ENCODE assay signal across 17 cellular contexts in genomic region chr5:10374032-10374431, GRCh38. TPM values are rescaled to one million over a fixed set of nuclear protein-coding genes. Genes with fewer than 3 reads are reported as not detected.
DNase-seq lines count a peak whose midpoint lies in the region; ATAC-seq and TF ChIP-seq lines count a peak whose summit lies in the region.
"Had no signal": no experiment of that assay in that cellular context is flagged by ENCODE, and none has a peak within 500 bp of the region (broad histone marks: within the 10 kb centered on the region; RNA-seq: fewer than 3 reads in every experiment).

No MANE protein-coding gene starts in this region.

- peak overlapping the region; percentile 36 for H3K27ac Mint-ChIP-seq in activated CD4-positive, alpha-beta T cell treated with anti-CD3 and anti-CD28 coated beads, Interleukin-2, amount 10 ng/mL, durations not matched to agents 7 days and 5 days
- peak overlapping the region; percentile 76 for H3K27ac Mint-ChIP-seq in WTC11
- peak overlapping the region in 4 of 6 donors; percentile 11 to 74 (median 72) for H3K27ac Mint-ChIP-seq in immature natural killer cell
- peak overlapping the region; percentile 14 for H3K27ac Mint-ChIP-seq in stimulated activated memory B cell treated with anti-CD40 and anti-IgM and Interleukin-4, amounts not matched to agents 10 μg/mL and 1 μg/mL and 100 μg/mL, for 72 hours

- TF ChIP-seq EP300 in suprapubic skin (IDR thresholded peaks at IDR 0.05) = no peak

- CTCF ChIA-PET in activated CD4-positive, alpha-beta T cell treated with anti-CD3 and anti-CD28 coated beads, Interleukin-2, amount 10 ng/mL, durations not matched to agents 7 days and 5 days (lab: Charles Lee) = no interaction called here
- CTCF ChIA-PET in WTC11 (lab: Charles Lee) = interaction anchor here (1.3 to 1.6 kb wide), 3 partner anchors 10 to 90 kb away, joined by 4 to 6 read pairs (median 4); no protein-coding TSS in a partner anchor

- H3K27ac ChIP-seq in suprapubic skin = no peak overlapping the region
- H3K27ac ChIP-seq: HL-60, SK-N-MC had no signal

- ATAC-seq in WTC11 = no peak
- ATAC-seq in stimulated activated memory B cell treated with anti-CD40 and anti-IgM and Interleukin-4, amounts not matched to agents 10 μg/mL and 1 μg/mL and 100 μg/mL, for 72 hours = no peak
- no peak for ATAC-seq in GM18517 (IDR thresholded peaks at IDR 0.05; ENCODE audit: unreplicated experiment)
- ATAC-seq: activated CD8-positive, alpha-beta memory T cell treated with anti-CD3 and anti-CD28 coated beads, Interleukin-2, amount 10 ng/mL, durations not matched to agents 7 days and 5 days had no signal

- peaks cover 10% of the 10 kb centered on the region for H3K36me3 ChIP-seq in suprapubic skin

- POLR2A ChIA-PET in activated CD4-positive, alpha-beta T cell treated with anti-CD3 and anti-CD28 coated beads, Interleukin-2, amount 10 ng/mL, durations not matched to agents 7 days and 5 days (lab: Charles Lee) = no interaction called here
- POLR2A ChIA-PET in WTC11 (lab: Charles Lee) = no interaction called here

- H3K4me1 Mint-ChIP-seq in activated CD4-positive, alpha-beta T cell treated with anti-CD3 and anti-CD28 coated beads, Interleukin-2, amount 10 ng/mL, durations not matched to agents 7 days and 5 days = peaks cover 50% of the 10 kb centered on the region
- H3K4me1 Mint-ChIP-seq in WTC11 = peaks cover 51% of the 10 kb centered on the region
- H3K4me1 Mint-ChIP-seq in immature natural killer cell = peaks cover 82 to 94% of the 10 kb centered on the region in 2 donors
- H3K4me1 Mint-ChIP-seq in stimulated activated memory B cell treated with anti-CD40 and anti-IgM and Interleukin-4, amounts not matched to agents 10 μg/mL and 1 μg/mL and 100 μg/mL, for 72 hours = peaks cover 61% of the 10 kb centered on the region

- no peaks in the 10 kb centered on the region for H3K27me3 Mint-ChIP-seq in activated CD4-positive, alpha-beta T cell treated with anti-CD3 and anti-CD28 coated beads, Interleukin-2, amount 10 ng/mL, durations not matched to agents 7 days and 5 days
- H3K27me3 Mint-ChIP-seq in WTC11 (ENCODE audit: low read depth) (no peaks in the 10 kb centered on the region), immature natural killer cell (ENCODE audit: low read depth in 3 of 3) (peaks cover 2 to 12% (median 3%) of the 10 kb centered on the region in 3 donors)
- no peaks in the 10 kb centered on the region for H3K27me3 Mint-ChIP-seq in stimulated activated memory B cell treated with anti-CD40 and anti-IgM and Interleukin-4, amounts not matched to agents 10 μg/mL and 1 μg/mL and 100 μg/mL, for 72 hours
- H3K27me3 Mint-ChIP-seq: activated CD8-positive, alpha-beta memory T cell treated with anti-CD3 and anti-CD28 coated beads, Interleukin-2, amount 10 ng/mL, durations not matched to agents 7 days and 5 days; memory B cell had no signal

- no peaks in the 10 kb centered on the region for H3K27me3 ChIP-seq in suprapubic skin

- no peak for TF ChIP-seq CTCF in WTC11 (IDR thresholded peaks at IDR 0.05)
- TF ChIP-seq CTCF in suprapubic skin (IDR thresholded peaks at IDR 0.05) = no peak

- no peaks in the 10 kb centered on the region for H3K9me3 Mint-ChIP-seq in activated CD4-positive, alpha-beta T cell treated with anti-CD3 and anti-CD28 coated beads, Interleukin-2, amount 10 ng/mL, durations not matched to agents 7 days and 5 days
- H3K9me3 Mint-ChIP-seq in WTC11 = 0 out of 2 replicates have a peak, but pooled peaks cover 3% of the 10 kb centered on the region
- H3K9me3 Mint-ChIP-seq in immature natural killer cell = no peaks in the 10 kb centered on the region
- peaks cover 3% of the 10 kb centered on the region for H3K9me3 Mint-ChIP-seq in stimulated activated memory B cell treated with anti-CD40 and anti-IgM and Interleukin-4, amounts not matched to agents 10 μg/mL and 1 μg/mL and 100 μg/mL, for 72 hours
- H3K9me3 Mint-ChIP-seq: memory B cell had no signal

- H3K4me3 Mint-ChIP-seq in activated CD4-positive, alpha-beta T cell treated with anti-CD3 and anti-CD28 coated beads, Interleukin-2, amount 10 ng/mL, durations not matched to agents 7 days and 5 days = no peak overlapping the region
- no peak overlapping the region for H3K4me3 Mint-ChIP-seq in WTC11
- peak overlapping the region in 3 of 5 donors; percentile 1 to 33 (median 18) for H3K4me3 Mint-ChIP-seq in immature natural killer cell
- H3K4me3 Mint-ChIP-seq in stimulated activated memory B cell treated with anti-CD40 and anti-IgM and Interleukin-4, amounts not matched to agents 10 μg/mL and 1 μg/mL and 100 μg/mL, for 72 hours = no peak overlapping the region
- H3K4me3 Mint-ChIP-seq: activated CD8-positive, alpha-beta memory T cell treated with anti-CD3 and anti-CD28 coated beads, Interleukin-2, amount 10 ng/mL, durations not matched to agents 7 days and 5 days; memory B cell had no signal

- WGBS in suprapubic skin = 58% methylated on average over 6 of the region's 6 CpGs

- no peak for TF ChIP-seq POLR2A in suprapubic skin (IDR thresholded peaks at IDR 0.05)

- no peaks in the 10 kb centered on the region for H3K9me3 ChIP-seq in suprapubic skin

- H3K4me1 ChIP-seq in suprapubic skin = peaks cover 35% of the 10 kb centered on the region

- H3K36me3 Mint-ChIP-seq in activated CD4-positive, alpha-beta T cell treated with anti-CD3 and anti-CD28 coated beads, Interleukin-2, amount 10 ng/mL, durations not matched to agents 7 days and 5 days (ENCODE audit: low read depth) = peaks cover 36% of the 10 kb centered on the region
- H3K36me3 Mint-ChIP-seq in WTC11 (peaks cover 7% of the 10 kb centered on the region), immature natural killer cell (peaks cover 4 to 10% (median 8%) of the 10 kb centered on the region in 3 donors)
- peaks cover 36% of the 10 kb centered on the region for H3K36me3 Mint-ChIP-seq in stimulated activated memory B cell treated with anti-CD40 and anti-IgM and Interleukin-4, amounts not matched to agents 10 μg/mL and 1 μg/mL and 100 μg/mL, for 72 hours

- no peak for DNase-seq in activated CD4-positive, alpha-beta T cell treated with anti-CD3 and anti-CD28 coated beads, Interleukin-2, amount 10 ng/mL, durations not matched to agents 7 days and 5 days
- DNase-seq in activated CD4-positive, alpha-beta T cell treated with anti-CD3 and anti-CD28 coated beads for 4 hours = no peak
- DNase-seq in WTC11 (ENCODE audit: low spot score) (no peak), immature natural killer cell (no peak), suprapubic skin (ENCODE audit: low spot score in 2 of 2) (no peak), HK-2 (ENCODE audit: unreplicated experiment) (no peak)
- DNase-seq: activated CD8-positive, alpha-beta memory T cell treated with anti-CD3 and anti-CD28 coated beads, Interleukin-2, amount 10 ng/mL, durations not matched to agents 7 days and 5 days; activated naive CD4-positive, alpha-beta T cell; foreskin melanocyte; GF-D8; KG1; NCI-H524 had no signal

- H3K4me3 ChIP-seq in suprapubic skin = no peak overlapping the region
- H3K4me3 ChIP-seq: SK-N-MC had no signal

TF ChIP-seq in WTC11, 78 proteins besides CTCF, POLR2A, EP300 and RAD21 (continues in another document):
- no peak for TF ChIP-seq ATF3 (CRISPR knock-in tag; conservative IDR thresholded peaks at IDR 0.05)
- TF ChIP-seq SMAD4 (CRISPR knock-in tag; IDR thresholded peaks at IDR 0.05) = no peak
- TF ChIP-seq CBFB (CRISPR knock-in tag; IDR thresholded peaks at IDR 0.05; ENCODE audit: low read depth) = no peak
- no peak for TF ChIP-seq CDX4 (CRISPR knock-in tag; IDR thresholded peaks at IDR 0.05; ENCODE audit: borderline replicate concordance)
- no peak for TF ChIP-seq JUN (CRISPR knock-in tag; IDR thresholded peaks at IDR 0.05)
- TF ChIP-seq MYBL2 (CRISPR knock-in tag; IDR thresholded peaks at IDR 0.05) = no peak
- TF ChIP-seq GTF2I (CRISPR knock-in tag; conservative IDR thresholded peaks at IDR 0.05) = no peak
- no peak for TF ChIP-seq FOXP1 (CRISPR knock-in tag; IDR thresholded peaks at IDR 0.05; ENCODE audit: borderline replicate concordance)
- TF ChIP-seq SMAD3 (CRISPR knock-in tag; IDR thresholded peaks at IDR 0.05; ENCODE audit: borderline replicate concordance) = no peak
- no peak for TF ChIP-seq RORB (CRISPR knock-in tag; IDR thresholded peaks at IDR 0.05)
- no peak for TF ChIP-seq STAT6 (CRISPR knock-in tag; conservative IDR thresholded peaks at IDR 0.05; ENCODE audit: low read depth)

RNA-seq across cellular contexts. Expression of gene MARCHF6, which starts 20.5 kb away (rescaled TPM):
- 10 to 100 TPM; 84.7 to 93.6 TPM for total RNA-seq in activated CD4-positive, alpha-beta T cell treated with anti-CD3 and anti-CD28 coated beads, Interleukin-2, amount 10 ng/mL, durations not matched to agents 7 days and 5 days
- total RNA-seq in WTC11 (2021) (117 to 122 TPM (median 121 TPM) in 3 replicates), suprapubic skin (100 to 1,000 TPM in 3 of 4 donors, 10 to 100 TPM in 1; 89.7 to 273 (median 143) TPM)
- 10 to 100 TPM; 23.3 to 54.5 (median 52.5) TPM for polyA plus RNA-seq in immature natural killer cell

Comparison
In these comparisons a context has a peak if more than half of its experiments do, and no peak if none do; other contexts are left out.
1. H3K27ac Mint-ChIP-seq: peak in every context shown above with its lines; median percentile 76 in WTC11; 72 in immature natural killer cell; 36 in activated CD4-positive, alpha-beta T cell treated with anti-CD3 and anti-CD28 coated beads, Interleukin-2, amount 10 ng/mL, durations not matched to agents 7 days and 5 days; 14 in stimulated activated memory B cell treated with anti-CD40 and anti-IgM and Interleukin-4, amounts not matched to agents 10 μg/mL and 1 μg/mL and 100 μg/mL, for 72 hours.
2. H3K4me3 Mint-ChIP-seq: peak in immature natural killer cell (3 of 5); none in activated CD4-positive, alpha-beta T cell treated with anti-CD3 and anti-CD28 coated beads, Interleukin-2, amount 10 ng/mL, durations not matched to agents 7 days and 5 days (single experiment), WTC11 (single experiment) and stimulated activated memory B cell treated with anti-CD40 and anti-IgM and Interleukin-4, amounts not matched to agents 10 μg/mL and 1 μg/mL and 100 μg/mL, for 72 hours (single experiment).